ENCODE assay signal across 10 cellular contexts in the genomic region with DNA sequence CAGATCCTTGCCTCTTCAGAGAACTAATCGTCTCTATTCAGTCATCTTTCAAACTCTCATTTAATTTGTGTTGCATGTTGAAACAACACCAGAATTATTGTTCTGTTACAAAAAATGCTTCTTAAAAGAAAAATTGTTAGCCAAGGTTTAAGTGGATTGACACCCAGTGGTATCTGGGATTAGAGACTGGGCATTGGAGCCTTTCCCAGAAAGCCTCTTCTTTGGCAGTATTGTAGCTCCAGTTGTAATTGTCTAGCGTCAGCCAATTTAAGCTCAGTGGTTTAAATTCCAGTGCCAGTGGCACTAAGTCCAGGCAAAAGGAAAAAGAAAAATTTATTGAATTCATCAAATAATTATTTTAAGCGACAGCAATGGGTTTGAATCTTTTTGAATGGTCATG. TPM values are rescaled to one million over a fixed set of nuclear protein-coding genes. Genes with fewer than 3 reads are reported as not detected.
DNase-seq lines count a peak whose midpoint lies in the region; TF ChIP-seq lines count a peak whose summit lies in the region.
"Had no signal": no experiment of that assay in that cellular context is flagged by ENCODE, and none has a peak within 500 bp of the region (broad histone marks: within the 10 kb centered on the region; RNA-seq: fewer than 3 reads in every experiment).

No MANE protein-coding gene starts in this region.

- DNase-seq in globus pallidus (ENCODE audit: low spot score) = peak; percentile 47
- DNase-seq in renal cortical epithelial cell (ENCODE audit: low read depth) = peak; percentile 2
- DNase-seq in GM10266 (ENCODE audit: extremely low spot score) = no peak
- DNase-seq in mesenteric fat pad (ENCODE audit: low spot score) = no peak
- no peak for DNase-seq in foreskin melanocyte
- DNase-seq in stimulated activated CD4-positive, alpha-beta T cell treated with anti-CD3 and anti-CD28 coated beads, Interleukin-4, amount 100 ng/mL, for 1 hour = no peak
- DNase-seq: activated gamma-delta T cell treated with Interleukin-2 at 50 U/mL for 16 hours had no signal

- H3K4me3 ChIP-seq in GM08714 (ENCODE audit: low read length) = peak overlapping the region; percentile 80; the same call in 1 of the 2 replicates
- H3K4me3 ChIP-seq in WI38 (ENCODE audit: low read depth, low read length) = peak overlapping the region; percentile 82

- no peak for TF ChIP-seq CTCF in WI38 (IDR thresholded peaks at IDR 0.05; ENCODE audit: low read depth, low read length)
- TF ChIP-seq CTCF in GM10266 (IDR thresholded peaks at IDR 0.05; ENCODE audit: control insufficient read depth, insufficient read depth, low read depth, missing control alignments) = no peak

RNA-seq across cellular contexts. Expression of gene CCDC28A, which starts 0.8 kb away (rescaled TPM):
- total RNA-seq in renal cortical epithelial cell = 8.3 and 20.0 TPM in 2 replicates
- 9.1 TPM for total RNA-seq in mesenteric fat pad

RNA-seq across cellular contexts. Expression of gene ECT2L, which starts 21.5 kb away (rescaled TPM):
- 0.10 TPM in 1 of 2 replicates, not detected in the other for total RNA-seq in renal cortical epithelial cell
- total RNA-seq in mesenteric fat pad = not detected
- total RNA-seq: H4 had no signal

Comparison
In these comparisons a context has a peak if more than half of its experiments do, and no peak if none do; other contexts are left out.
1. DNase-seq: peak in globus pallidus (single experiment) and renal cortical epithelial cell (single experiment); none in GM10266 (single experiment), mesenteric fat pad (single experiment), foreskin melanocyte (single experiment) and stimulated activated CD4-positive, alpha-beta T cell treated with anti-CD3 and anti-CD28 coated beads, Interleukin-4, amount 100 ng/mL, for 1 hour (single experiment).